28 cellular contexts compared by ENCODE assay signal in genomic region chr3:8446845-8447244, GRCh38.
"Had no signal": no experiment of that assay in that cellular context is flagged by ENCODE, and none has a peak within 500 bp of the region (broad histone marks: within the 10 kb centered on the region; RNA-seq: fewer than 3 reads in every experiment).

No MANE protein-coding gene starts in this region.

- H3K27ac Mint-ChIP-seq: activated CD4-positive, alpha-beta T cell treated with anti-CD3 and anti-CD28 coated beads for 36 hours; activated CD8-positive, alpha-beta memory T cell treated with anti-CD3 and anti-CD28 coated beads, Interleukin-2, amount 10 ng/mL, durations not matched to agents 7 days and 5 days; activated CD8-positive, alpha-beta T cell treated with anti-CD3 and anti-CD28 coated beads, Interleukin-2, amount 10 ng/mL, durations not matched to agents 7 days and 5 days; activated naive CD8-positive, alpha-beta T cell; activated T-cell treated with anti-CD3 and anti-CD28 coated beads, Interleukin-2, amount 50 U/mL, for 72 hours; natural killer cell treated with Interleukin-12 subunit alpha and Interleukin-12 subunit beta and Interleukin-15 and Interleukin-18, amount 100 ng/mL, for 72 hours; T-helper 2 cell treated with Interferon-gamma antibody and Interleukin-4, amounts not matched to agents 5 μg/mL and 100 μg/mL, for 36 hours had no signal

- H3K9me3 Mint-ChIP-seq: activated T-cell treated with anti-CD3 and anti-CD28 coated beads, Interleukin-2, amount 50 U/mL, for 72 hours; natural killer cell treated with Interleukin-12 subunit alpha and Interleukin-12 subunit beta and Interleukin-15 and Interleukin-18, amount 100 ng/mL, for 72 hours; T-helper 2 cell treated with Interferon-gamma antibody and Interleukin-4, amounts not matched to agents 5 μg/mL and 100 μg/mL, for 36 hours had no signal

- H3K27me3 Mint-ChIP-seq: brain had no signal

- H3K9me3 ChIP-seq: adrenal gland, gastrocnemius medialis, left ventricle myocardium inferior, mucosa of descending colon, psoas muscle, sigmoid colon, testis, transverse colon had no signal

- H3K27me3 ChIP-seq: adrenal gland, gastrocnemius medialis, sigmoid colon, testis, transverse colon had no signal

- H3K4me3 ChIP-seq: adrenal gland, gastrocnemius medialis, left ventricle myocardium inferior, lung, mucosa of descending colon, psoas muscle, sigmoid colon, testis, transverse colon had no signal

- DNase-seq: activated CD4-positive, alpha-beta T cell treated with anti-CD3 and anti-CD28 coated beads for 36 hours; activated CD4-positive, CD25-positive, alpha-beta regulatory T cell; activated CD8-positive, alpha-beta memory T cell treated with anti-CD3 and anti-CD28 coated beads, Interleukin-2, amount 10 ng/mL, durations not matched to agents 7 days and 5 days; activated CD8-positive, alpha-beta T cell treated with anti-CD3 and anti-CD28 coated beads, Interleukin-2, amount 10 ng/mL, durations not matched to agents 7 days and 5 days; activated effector memory CD4-positive, alpha-beta T cell treated with Interleukin-2 at 50 U/mL for 16 hours; activated naive CD4-positive, alpha-beta T cell treated with Interleukin-2 at 50 U/mL for 16 hours; activated T-cell treated with anti-CD3 and anti-CD28 coated beads for 4 hours; activated T-cell treated with anti-CD3 and anti-CD28 coated beads, Interleukin-2, amount 50 U/mL, for 72 hours; adrenal gland; aorta; caudate nucleus; effector CD4-positive, alpha-beta T cell; gastrocnemius medialis; glutamatergic neuron; left ventricle myocardium inferior; mucosa of descending colon; psoas muscle; sigmoid colon; stimulated activated CD4-positive, alpha-beta T cell treated with anti-CD3 and anti-CD28 coated beads, Interleukin-15, amount 100 ng/mL, for 24 hours; stimulated activated naive CD4-positive, alpha-beta T cell; T-helper 1 cell; testis; transverse colon had no signal

- H3K36me3 ChIP-seq: adrenal gland, gastrocnemius medialis, left ventricle myocardium inferior, sigmoid colon, transverse colon had no signal

- H3K36me3 Mint-ChIP-seq: activated CD8-positive, alpha-beta memory T cell treated with anti-CD3 and anti-CD28 coated beads, Interleukin-2, amount 10 ng/mL, durations not matched to agents 7 days and 5 days; activated naive CD8-positive, alpha-beta T cell; brain; natural killer cell treated with Interleukin-12 subunit alpha and Interleukin-12 subunit beta and Interleukin-15 and Interleukin-18, amount 100 ng/mL, for 72 hours had no signal

- ATAC-seq: activated CD4-positive, alpha-beta T cell treated with anti-CD3 and anti-CD28 coated beads for 36 hours; activated CD8-positive, alpha-beta memory T cell treated with anti-CD3 and anti-CD28 coated beads, Interleukin-2, amount 10 ng/mL, durations not matched to agents 7 days and 5 days; activated CD8-positive, alpha-beta T cell treated with anti-CD3 and anti-CD28 coated beads, Interleukin-2, amount 10 ng/mL, durations not matched to agents 7 days and 5 days; activated T-cell treated with anti-CD3 and anti-CD28 coated beads, Interleukin-2, amount 50 U/mL, for 72 hours; gastrocnemius medialis; mucosa of descending colon; natural killer cell treated with Interleukin-12 subunit alpha and Interleukin-12 subunit beta and Interleukin-15 and Interleukin-18, amount 100 ng/mL, for 72 hours; psoas muscle had no signal

- H3K4me3 Mint-ChIP-seq: activated CD4-positive, alpha-beta T cell treated with anti-CD3 and anti-CD28 coated beads for 36 hours; activated CD8-positive, alpha-beta memory T cell treated with anti-CD3 and anti-CD28 coated beads, Interleukin-2, amount 10 ng/mL, durations not matched to agents 7 days and 5 days; activated CD8-positive, alpha-beta T cell treated with anti-CD3 and anti-CD28 coated beads, Interleukin-2, amount 10 ng/mL, durations not matched to agents 7 days and 5 days; activated naive CD8-positive, alpha-beta T cell; activated T-cell treated with anti-CD3 and anti-CD28 coated beads, Interleukin-2, amount 50 U/mL, for 72 hours; brain; natural killer cell treated with Interleukin-12 subunit alpha and Interleukin-12 subunit beta and Interleukin-15 and Interleukin-18, amount 100 ng/mL, for 72 hours; T-helper 2 cell treated with Interferon-gamma antibody and Interleukin-4, amounts not matched to agents 5 μg/mL and 100 μg/mL, for 36 hours had no signal

- H3K27ac ChIP-seq: adrenal gland, gastrocnemius medialis, psoas muscle, sigmoid colon, testis, transverse colon had no signal

- H3K4me1 Mint-ChIP-seq: activated CD4-positive, alpha-beta T cell treated with anti-CD3 and anti-CD28 coated beads for 36 hours; activated CD8-positive, alpha-beta memory T cell treated with anti-CD3 and anti-CD28 coated beads, Interleukin-2, amount 10 ng/mL, durations not matched to agents 7 days and 5 days had no signal
